Comparison of ENCODE assay signal across 9 cellular contexts in genomic region chr5:82274343-82275266, GRCh38. TPM values are rescaled to one million over a fixed set of nuclear protein-coding genes. Genes with fewer than 3 reads are reported as not detected.
DNase-seq lines count a peak whose midpoint lies in the region; ATAC-seq, FAIRE-seq and TF ChIP-seq lines count a peak whose summit lies in the region.
"Had no signal": no experiment of that assay in that cellular context is flagged by ENCODE, and none has a peak within 500 bp of the region (broad histone marks: within the 10 kb centered on the region; RNA-seq: fewer than 3 reads in every experiment).

No MANE protein-coding gene starts in this region.

- intact Hi-C loops in activated CD4-positive, alpha-beta T cell treated with anti-CD3 and anti-CD28 coated beads for 36 hours (cut with DNase I, micrococcal nuclease) = loop anchor here (5.0 to 10.0 kb wide), 3 partner anchors 302 to 1867 kb away; partner anchors contain the start of genes ATG10 (in 1 of the 2), DHFR (in 1 of the 2), MSH3 (in 1 of the 2) and ZFYVE16 (in 1 of the 2)
- intact Hi-C loops in K562 (cut with micrococcal nuclease) (no loop called here), psoas muscle (cut with DNase I) (no loop called here), vagina (cut with DNase I) (no loop called here)

- no TSS peak for BruUV-seq in K562 (replicated peaks; lab: Mats Ljungman, UMichigan)

- H3K4me3 ChIP-seq in Karpas-422 (ENCODE audit: low read length) (no peak overlapping the region), K562 (no peak overlapping the region), psoas muscle (no peak overlapping the region), vagina (no peak overlapping the region)

- no peaks in the 10 kb centered on the region for H3K9me3 Mint-ChIP-seq in activated CD4-positive, alpha-beta T cell treated with anti-CD3 and anti-CD28 coated beads for 36 hours (ENCODE audit: low read depth)
- H3K9me3 Mint-ChIP-seq: activated naive CD8-positive, alpha-beta T cell treated with anti-CD3 and anti-CD28 coated beads, Interleukin-2, amount 10 ng/mL, durations not matched to agents 7 days and 5 days had no signal

- 82% methylated on average over 17 of the region's 31 CpGs for WGBS in K562 (ENCODE audit: insufficient coverage, low coverage, missing lambda C conversion rate)
- WGBS in psoas muscle, 3 donors = 74 to 84% (median 83%) methylated on average over 30 to 31 of the region's 31 CpGs

- H4K20me1 ChIP-seq in Karpas-422 (ENCODE audit: insufficient read depth, low read depth, low read length) (peaks cover 4% of the 10 kb centered on the region; the same call in 1 of the 2 replicates), K562 (replicated peaks; ENCODE audit: control insufficient read depth, insufficient read depth, low read length) (no peaks in the 10 kb centered on the region; the same call in 1 of the 2 replicates)

- H3K27me3 ChIP-seq in Karpas-422 (ENCODE audit: low read length) = no peaks in the 10 kb centered on the region
- H3K27me3 ChIP-seq in K562 (ENCODE audit: control insufficient read depth in 2 of 2, insufficient read depth in 2 of 2, low read length in 2 of 2) = no peaks in the 10 kb centered on the region
- H3K27me3 ChIP-seq in psoas muscle (ENCODE audit: insufficient read depth in 3 of 3, low read length in 2 of 3) = no peaks in the 10 kb centered on the region
- H3K27me3 ChIP-seq in vagina = no peaks in the 10 kb centered on the region

- H3K4me1 ChIP-seq in Karpas-422 (ENCODE audit: low read length) (peaks cover 45% of the 10 kb centered on the region), K562 (replicated peaks in 1 of 2; ENCODE audit: control insufficient read depth in 2 of 2, insufficient read depth in 2 of 2, low read length in 2 of 2) (peaks cover 15 to 18% of the 10 kb centered on the region in 2 experiments; a peak in 4 of 5 replicates), psoas muscle (peaks cover 14% of the 10 kb centered on the region), vagina (peaks cover 25% of the 10 kb centered on the region)

- no peaks in the 10 kb centered on the region for H3K27me3 Mint-ChIP-seq in activated CD4-positive, alpha-beta T cell treated with anti-CD3 and anti-CD28 coated beads for 36 hours
- H3K27me3 Mint-ChIP-seq: activated naive CD8-positive, alpha-beta T cell treated with anti-CD3 and anti-CD28 coated beads, Interleukin-2, amount 10 ng/mL, durations not matched to agents 7 days and 5 days had no signal

- TF ChIP-seq POLR2A in K562 (conservative IDR thresholded peaks at IDR 0.05) = peak; percentile 74
- no peak for TF ChIP-seq POLR2A in vagina (IDR thresholded peaks at IDR 0.05)

- H2AFZ ChIP-seq in Karpas-422 (ENCODE audit: low read length) = no peak overlapping the region
- H2AFZ ChIP-seq in K562 (ENCODE audit: low read depth, low read length) = no peak overlapping the region

- no peaks in the 10 kb centered on the region; the same call in 1 of the 2 replicates for H3K9me2 ChIP-seq in Karpas-422 (replicated peaks; ENCODE audit: insufficient read depth, low read length)

- peaks cover 65% of the 10 kb centered on the region for H3K36me3 Mint-ChIP-seq in activated CD4-positive, alpha-beta T cell treated with anti-CD3 and anti-CD28 coated beads for 36 hours (ENCODE audit: low read depth)

- in situ Hi-C loops in K562 (cut with MboI) = no loop called here

- TF ChIP-seq CTCF in K562 (IDR thresholded peaks at IDR 0.05 in 2 of 3, conservative IDR thresholded peaks at IDR 0.05 in 1 of 3; ENCODE audit: insufficient read depth in 2 of 3, low read depth in 1 of 3, low read length in 3 of 3) (no peak), psoas muscle (IDR thresholded peaks at IDR 0.05) (no peak), vagina (IDR thresholded peaks at IDR 0.05) (no peak)

- H3K4me3 Mint-ChIP-seq in activated CD4-positive, alpha-beta T cell treated with anti-CD3 and anti-CD28 coated beads for 36 hours = no peak overlapping the region
- H3K4me3 Mint-ChIP-seq: activated naive CD8-positive, alpha-beta T cell treated with anti-CD3 and anti-CD28 coated beads, Interleukin-2, amount 10 ng/mL, durations not matched to agents 7 days and 5 days had no signal

- peaks cover 39% of the 10 kb centered on the region for H3K4me1 Mint-ChIP-seq in activated CD4-positive, alpha-beta T cell treated with anti-CD3 and anti-CD28 coated beads for 36 hours

- ATAC-seq in activated CD4-positive, alpha-beta T cell treated with anti-CD3 and anti-CD28 coated beads for 36 hours = no peak
- ATAC-seq in K562 (peak; percentile 43), psoas muscle (no peak), GM21529 (IDR thresholded peaks at IDR 0.05; ENCODE audit: unreplicated experiment) (no peak)

- no peak for FAIRE-seq in K562 (lab: Jason Lieb, UNC)

- H3K9me3 ChIP-seq in Karpas-422 (ENCODE audit: low read length) (no peaks in the 10 kb centered on the region), K562 (replicated peaks; ENCODE audit: control insufficient read depth, insufficient read depth, low read depth, low read length) (no peaks in the 10 kb centered on the region), psoas muscle (no peaks in the 10 kb centered on the region), vagina (no peaks in the 10 kb centered on the region)

- H3K36me3 ChIP-seq in Karpas-422 (ENCODE audit: insufficient read depth, low read length) (peaks cover 38% of the 10 kb centered on the region), K562 (ENCODE audit: control insufficient read depth, insufficient read depth, low read length) (peaks cover 34% of the 10 kb centered on the region), psoas muscle (ENCODE audit: insufficient read depth in 1 of 2, low read depth in 1 of 2) (peaks cover 0 to 46% of the 10 kb centered on the region in 2 donors), vagina (peaks cover 0 to 23% of the 10 kb centered on the region in 2 donors)

- DNase-seq in activated CD4-positive, alpha-beta T cell treated with anti-CD3 and anti-CD28 coated beads for 36 hours = peak; percentile 17
- no peak for DNase-seq in activated CD4-positive, alpha-beta T cell treated with anti-CD3 and anti-CD28 coated beads, Interleukin-2, amount 50 U/mL, for 4 hours
- no peak for DNase-seq in Karpas-422
- DNase-seq in K562 (ENCODE audit: extremely low read depth in 1 of 4, low spot score in 3 of 4) = peak; percentile 35 to 47 (median 44)
- DNase-seq in psoas muscle = peak in 1 of 2 donors; percentile 25
- no peak for DNase-seq in AG08396 (ENCODE audit: low spot score)
- DNase-seq in vagina (ENCODE audit: extremely low spot score in 2 of 2) = no peak
- DNase-seq: activated naive CD8-positive, alpha-beta T cell treated with anti-CD3 and anti-CD28 coated beads, Interleukin-2, amount 10 ng/mL, durations not matched to agents 7 days and 5 days had no signal

- no peak overlapping the region for H3K4me2 ChIP-seq in Karpas-422 (ENCODE audit: low read depth, low read length, poor library complexity, severe bottlenecking)
- H3K4me2 ChIP-seq in K562 (ENCODE audit: insufficient read depth, low read length) = no peak overlapping the region

- H3K79me2 ChIP-seq in Karpas-422 (ENCODE audit: low read length) (peaks cover 34% of the 10 kb centered on the region), K562 (ENCODE audit: control insufficient read depth, insufficient read depth, low read length) (peaks cover 43% of the 10 kb centered on the region)

- CTCF ChIA-PET in activated CD4-positive, alpha-beta T cell treated with anti-CD3 and anti-CD28 coated beads for 36 hours (lab: Charles Lee) = interaction anchor here (1.0 kb wide), 1 partner anchor 36 kb away, joined by 3 read pairs; no protein-coding TSS in a partner anchor
- CTCF ChIA-PET in K562 (lab: Yijun Ruan, JAX; ENCODE audit: low intra/inter-chr PET ratio) = no interaction called here

- H3K9me1 ChIP-seq in K562 (ENCODE audit: control insufficient read depth, insufficient read depth, low read length) = no peaks in the 10 kb centered on the region

- TF ChIP-seq EP300 in K562 (IDR thresholded peaks at IDR 0.05; ENCODE audit: low read length) = no peak

- H3K27ac ChIP-seq in Karpas-422 (ENCODE audit: low read length) = peak overlapping the region; percentile 46
- H3K27ac ChIP-seq in K562 (ENCODE audit: extremely low read depth, low read depth, low read length) = peak overlapping the region; percentile 10; the same call in 1 of the 3 replicates
- H3K27ac ChIP-seq in psoas muscle = peak overlapping the region; percentile 30
- no peak overlapping the region for H3K27ac ChIP-seq in vagina

- TF ChIP-seq RAD21 in K562 (CRISPR knock-in tag; conservative IDR thresholded peaks at IDR 0.05 in 1 of 2, IDR thresholded peaks at IDR 0.05 in 1 of 2) = no peak

- POLR2A ChIA-PET in activated CD4-positive, alpha-beta T cell treated with anti-CD3 and anti-CD28 coated beads for 36 hours (lab: Charles Lee) = interaction anchor here (0.6 to 1.2 kb wide), 3 partner anchors 22 to 423 kb away, joined by 3 read pairs; no protein-coding TSS in a partner anchor
- POLR2A ChIA-PET in K562 (lab: Yijun Ruan, JAX) = interaction anchor here (0.7 to 1.7 kb wide), 5 partner anchors 10 to 848 kb away, joined by 3 to 7 read pairs (median 5); no protein-coding TSS in a partner anchor

- peak overlapping the region; percentile 43 for H3K27ac Mint-ChIP-seq in activated CD4-positive, alpha-beta T cell treated with anti-CD3 and anti-CD28 coated beads for 36 hours
- H3K27ac Mint-ChIP-seq: activated naive CD8-positive, alpha-beta T cell treated with anti-CD3 and anti-CD28 coated beads, Interleukin-2, amount 10 ng/mL, durations not matched to agents 7 days and 5 days had no signal

- no peak overlapping the region for H3K9ac ChIP-seq in Karpas-422 (ENCODE audit: low read length)
- peak overlapping the region; percentile 6 to 48; a peak in 1 of 4 replicates for H3K9ac ChIP-seq in K562 (ENCODE audit: insufficient read depth in 1 of 2, low read depth in 2 of 2, low read length in 2 of 2)

RNA-seq across cellular contexts. Expression of gene RPS23, which starts 3.5 kb away (rescaled TPM):
- 1,000 to 10,000 TPM; 2,831 to 3,226 TPM for total RNA-seq in activated CD4-positive, alpha-beta T cell treated with anti-CD3 and anti-CD28 coated beads for 36 hours
- total RNA-seq in Karpas-422 (2014; rRNA removed; shearing (Covaris generic); ENCODE audit: low replicate concordance) = 4,228 and 6,273 TPM in 2 replicates
- total RNA-seq in K562 (2011; cell fraction: chromatin; rRNA removed; ENCODE audit: low replicate concordance) = 346 and 447 TPM in 2 replicates
- 526 and 614 TPM in 2 replicates for total RNA-seq in K562 (2011; cell fraction: nucleolus; rRNA removed)
- 1,360 and 2,588 TPM in 2 replicates for total RNA-seq in K562 (2011; cell fraction: nucleoplasm; rRNA removed)
- 4,345 and 7,063 TPM in 2 replicates for total RNA-seq in K562 (2014; rRNA removed)
- total RNA-seq in K562 (2014; rRNA removed; fragmentation: Illumina TruSeq; extraction: Trizol) = 6,408 and 7,046 TPM in 2 replicates
- total RNA-seq in K562 (2015; rRNA removed; fragmentation: Illumina TruSeq; extraction: Trizol) = 6,302 and 6,440 TPM in 2 replicates
- 3,252 and 3,488 TPM in 2 replicates for total RNA-seq in K562 (2021)
- polyA plus RNA-seq in K562 (2011; rRNA removed) = 4,543 and 4,761 TPM in 2 replicates
- polyA plus RNA-seq in K562 (2011; cell fraction: cytosol; rRNA removed) = 2,442 and 6,019 TPM in 2 replicates
- polyA plus RNA-seq in K562 (2011; cell fraction: nucleus; rRNA removed) = 1,013 and 2,216 TPM in 2 replicates
- 5,059 and 9,769 TPM in 2 replicates for polyA plus RNA-seq in K562 (2012)
- 5,425 and 5,953 TPM in 2 replicates for polyA plus RNA-seq in K562 (2014; fragmentation: Illumina TruSeq; extraction: Trizol)
- 1,000 to 10,000 TPM; 5,181 to 6,445 TPM for polyA plus RNA-seq in K562 (2014; fragmentation: Nextera tagmentation; extraction: Ambion mirVana)
- 7,344 and 10,689 TPM in 2 replicates for polyA plus RNA-seq in K562 (2014; rRNA removed)
- 6,635 and 7,075 TPM in 2 replicates for polyA minus RNA-seq in K562 (2011; rRNA and poly(A)+ RNA removed)
- 1,206 and 1,219 TPM in 2 replicates for polyA minus RNA-seq in K562 (2011; cell fraction: cytosol; rRNA and poly(A)+ RNA removed)
- polyA minus RNA-seq in K562 (2011; cell fraction: nucleus; rRNA and poly(A)+ RNA removed) = 123 and 336 TPM in 2 replicates
- total RNA-seq in psoas muscle = 1,000 to 10,000 TPM; 1,381 to 2,201 (median 1,702) TPM
- polyA plus RNA-seq in psoas muscle = 1,000 to 10,000 TPM; 2,954 to 4,268 (median 4,053) TPM
- 2,334 TPM for total RNA-seq in vagina

Comparison
In these comparisons a context has a peak if more than half of its experiments do, and no peak if none do; other contexts are left out.
1. DNase-seq: peak in activated CD4-positive, alpha-beta T cell treated with anti-CD3 and anti-CD28 coated beads for 36 hours (single experiment) and K562 (4 of 4); none in activated CD4-positive, alpha-beta T cell treated with anti-CD3 and anti-CD28 coated beads, Interleukin-2, amount 50 U/mL, for 4 hours (0 of 2), Karpas-422 (single experiment), AG08396 (single experiment) and vagina (0 of 2).
2. intact Hi-C loops: an anchor here in activated CD4-positive, alpha-beta T cell treated with anti-CD3 and anti-CD28 coated beads for 36 hours (5.0 to 10.0 kb wide); none called in K562, psoas muscle and vagina.